1 cellular context compared by ENCODE assay signal in genomic region chr2:186129767-186130581, GRCh38.
A peak's percentile ranks its signal among the peaks of the same experiment; 100 is the strongest.
TF ChIP-seq lines count a peak whose summit lies in the region.

No MANE protein-coding gene starts in this region.

TF ChIP-seq in HEK293, 187 proteins besides CTCF, POLR2A, EP300 and RAD21 (continued from another document and continues in another):
- TF ChIP-seq PRDM4 (tag by site-specific recombination; IDR thresholded peaks at IDR 0.05) (peak; percentile 73), ZNF223 (tag by site-specific recombination; IDR thresholded peaks at IDR 0.05) (no peak), HOXC10 (CRISPR knock-in tag; IDR thresholded peaks at IDR 0.05) (no peak), ZNF184 (tag by site-specific recombination; IDR thresholded peaks at IDR 0.05) (no peak), ZNF747 (tag by site-specific recombination; IDR thresholded peaks at IDR 0.05) (no peak), ZNF707 (tag by site-specific recombination; IDR thresholded peaks at IDR 0.05) (no peak), SP3 (tag by site-specific recombination; IDR thresholded peaks at IDR 0.05) (no peak), ZBTB7A (tag by site-specific recombination; IDR thresholded peaks at IDR 0.05; ENCODE audit: low read depth) (no peak), KLF1 (tag by site-specific recombination; IDR thresholded peaks at IDR 0.05) (no peak), ZNF701 (tag by site-specific recombination; IDR thresholded peaks at IDR 0.05) (no peak), ZNF175 (tag by site-specific recombination; IDR thresholded peaks at IDR 0.05) (no peak), ZNF785 (tag by site-specific recombination; IDR thresholded peaks at IDR 0.05) (no peak), ZNF654 (tag by site-specific recombination; IDR thresholded peaks at IDR 0.05; ENCODE audit: low read depth) (no peak), REPIN1 (tag by site-specific recombination; IDR thresholded peaks at IDR 0.05; ENCODE audit: low read depth) (no peak), HOXD13 (CRISPR knock-in tag; IDR thresholded peaks at IDR 0.05; ENCODE audit: borderline replicate concordance) (no peak), ZNF692 (tag by site-specific recombination; IDR thresholded peaks at IDR 0.05) (0 out of 2 replicates have a peak, but pooled peaks have one; percentile 15), RBAK (tag by site-specific recombination; IDR thresholded peaks at IDR 0.05) (no peak), ZIC2 (tag by site-specific recombination; IDR thresholded peaks at IDR 0.05) (no peak), OSR2 (tag by site-specific recombination; IDR thresholded peaks at IDR 0.05) (peak; percentile 61), ZBTB10 (tag by site-specific recombination; IDR thresholded peaks at IDR 0.05) (no peak), KLF16 (tag by site-specific recombination; IDR thresholded peaks at IDR 0.05) (no peak), ZNF629 (tag by site-specific recombination; IDR thresholded peaks at IDR 0.05) (peak; percentile 46; the same call in 1 of the 2 replicates), ZNF366 (tag by site-specific recombination; conservative IDR thresholded peaks at IDR 0.05) (peak; percentile 64), ZNF645 (tag by site-specific recombination; IDR thresholded peaks at IDR 0.05) (no peak), ZSCAN23 (tag by site-specific recombination; IDR thresholded peaks at IDR 0.05) (no peak), ZNF274 (IDR thresholded peaks at IDR 0.05; ENCODE audit: low read length) (no peak), ZNF274 (tag by site-specific recombination; IDR thresholded peaks at IDR 0.05; ENCODE audit: borderline replicate concordance) (no peak), ZNF488 (tag by site-specific recombination; IDR thresholded peaks at IDR 0.05) (no peak), ZNF664 (tag by site-specific recombination; IDR thresholded peaks at IDR 0.05) (no peak), TCF7L2 (IDR thresholded peaks at IDR 0.05; ENCODE audit: borderline replicate concordance, low read depth, low read length) (no peak), BCL11B (tag by site-specific recombination; IDR thresholded peaks at IDR 0.05; ENCODE audit: low read depth) (no peak), KLF8 (tag by site-specific recombination; IDR thresholded peaks at IDR 0.05) (peak; percentile 17; the same call in 1 of the 2 replicates), ZNF623 (tag by site-specific recombination; IDR thresholded peaks at IDR 0.05) (no peak), FEZF1 (tag by site-specific recombination; IDR thresholded peaks at IDR 0.05) (peak; percentile 62), WT1 (tag by site-specific recombination; IDR thresholded peaks at IDR 0.05) (peak; percentile 84; the same call in 1 of the 2 replicates), ZNF426 (tag by site-specific recombination; IDR thresholded peaks at IDR 0.05) (no peak), ZNF571 (tag by site-specific recombination; IDR thresholded peaks at IDR 0.05) (no peak), BCL11A (tag by site-specific recombination; IDR thresholded peaks at IDR 0.05; ENCODE audit: low read depth) (no peak), ZNF548 (tag by site-specific recombination; IDR thresholded peaks at IDR 0.05) (no peak), SCRT1 (tag by site-specific recombination; IDR thresholded peaks at IDR 0.05; ENCODE audit: borderline replicate concordance) (peak; percentile 80), ZNF514 (tag by site-specific recombination; IDR thresholded peaks at IDR 0.05) (no peak), ZNF121 (tag by site-specific recombination; IDR thresholded peaks at IDR 0.05) (no peak), MZF1 (tag by site-specific recombination; IDR thresholded peaks at IDR 0.05; ENCODE audit: borderline replicate concordance) (no peak; the same call in 1 of the 2 replicates)
- TF ChIP-seq, protein P1, sequence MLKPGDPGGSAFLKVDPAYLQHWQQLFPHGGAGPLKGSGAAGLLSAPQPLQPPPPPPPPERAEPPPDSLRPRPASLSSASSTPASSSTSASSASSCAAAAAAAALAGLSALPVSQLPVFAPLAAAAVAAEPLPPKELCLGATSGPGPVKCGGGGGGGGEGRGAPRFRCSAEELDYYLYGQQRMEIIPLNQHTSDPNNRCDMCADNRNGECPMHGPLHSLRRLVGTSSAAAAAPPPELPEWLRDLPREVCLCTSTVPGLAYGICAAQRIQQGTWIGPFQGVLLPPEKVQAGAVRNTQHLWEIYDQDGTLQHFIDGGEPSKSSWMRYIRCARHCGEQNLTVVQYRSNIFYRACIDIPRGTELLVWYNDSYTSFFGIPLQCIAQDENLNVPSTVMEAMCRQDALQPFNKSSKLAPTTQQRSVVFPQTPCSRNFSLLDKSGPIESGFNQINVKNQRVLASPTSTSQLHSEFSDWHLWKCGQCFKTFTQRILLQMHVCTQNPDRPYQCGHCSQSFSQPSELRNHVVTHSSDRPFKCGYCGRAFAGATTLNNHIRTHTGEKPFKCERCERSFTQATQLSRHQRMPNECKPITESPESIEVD (tag by site-specific recombination; IDR thresholded peaks at IDR 0.05) = peak; percentile 90
- TF ChIP-seq, protein P2, sequence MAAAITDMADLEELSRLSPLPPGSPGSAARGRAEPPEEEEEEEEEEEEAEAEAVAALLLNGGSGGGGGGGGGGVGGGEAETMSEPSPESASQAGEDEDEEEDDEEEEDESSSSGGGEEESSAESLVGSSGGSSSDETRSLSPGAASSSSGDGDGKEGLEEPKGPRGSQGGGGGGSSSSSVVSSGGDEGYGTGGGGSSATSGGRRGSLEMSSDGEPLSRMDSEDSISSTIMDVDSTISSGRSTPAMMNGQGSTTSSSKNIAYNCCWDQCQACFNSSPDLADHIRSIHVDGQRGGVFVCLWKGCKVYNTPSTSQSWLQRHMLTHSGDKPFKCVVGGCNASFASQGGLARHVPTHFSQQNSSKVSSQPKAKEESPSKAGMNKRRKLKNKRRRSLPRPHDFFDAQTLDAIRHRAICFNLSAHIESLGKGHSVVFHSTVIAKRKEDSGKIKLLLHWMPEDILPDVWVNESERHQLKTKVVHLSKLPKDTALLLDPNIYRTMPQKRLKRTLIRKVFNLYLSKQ (tag by site-specific recombination; IDR thresholded peaks at IDR 0.05; ENCODE audit: borderline replicate concordance) = no peak
- TF ChIP-seq, protein P3, sequence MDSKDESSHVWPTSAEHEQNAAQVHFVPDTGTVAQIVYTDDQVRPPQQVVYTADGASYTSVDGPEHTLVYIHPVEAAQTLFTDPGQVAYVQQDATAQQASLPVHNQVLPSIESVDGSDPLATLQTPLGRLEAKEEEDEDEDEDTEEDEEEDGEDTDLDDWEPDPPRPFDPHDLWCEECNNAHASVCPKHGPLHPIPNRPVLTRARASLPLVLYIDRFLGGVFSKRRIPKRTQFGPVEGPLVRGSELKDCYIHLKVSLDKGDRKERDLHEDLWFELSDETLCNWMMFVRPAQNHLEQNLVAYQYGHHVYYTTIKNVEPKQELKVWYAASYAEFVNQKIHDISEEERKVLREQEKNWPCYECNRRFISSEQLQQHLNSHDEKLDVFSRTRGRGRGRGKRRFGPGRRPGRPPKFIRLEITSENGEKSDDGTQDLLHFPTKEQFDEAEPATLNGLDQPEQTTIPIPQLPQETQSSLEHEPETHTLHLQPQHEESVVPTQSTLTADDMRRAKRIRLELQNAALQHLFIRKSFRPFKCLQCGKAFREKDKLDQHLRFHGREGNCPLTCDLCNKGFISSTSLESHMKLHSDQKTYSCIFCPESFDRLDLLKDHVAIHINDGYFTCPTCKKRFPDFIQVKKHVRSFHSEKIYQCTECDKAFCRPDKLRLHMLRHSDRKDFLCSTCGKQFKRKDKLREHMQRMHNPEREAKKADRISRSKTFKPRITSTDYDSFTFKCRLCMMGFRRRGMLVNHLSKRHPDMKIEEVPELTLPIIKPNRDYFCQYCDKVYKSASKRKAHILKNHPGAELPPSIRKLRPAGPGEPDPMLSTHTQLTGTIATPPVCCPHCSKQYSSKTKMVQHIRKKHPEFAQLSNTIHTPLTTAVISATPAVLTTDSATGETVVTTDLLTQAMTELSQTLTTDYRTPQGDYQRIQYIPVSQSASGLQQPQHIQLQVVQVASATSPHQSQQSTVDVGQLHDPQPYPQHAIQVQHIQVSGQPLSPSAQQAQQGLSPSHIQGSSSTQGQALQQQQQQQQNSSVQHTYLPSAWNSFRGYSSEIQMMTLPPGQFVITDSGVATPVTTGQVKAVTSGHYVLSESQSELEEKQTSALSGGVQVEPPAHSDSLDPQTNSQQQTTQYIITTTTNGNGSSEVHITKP (tag by site-specific recombination; IDR thresholded peaks at IDR 0.05) = peak; percentile 71
- TF ChIP-seq, protein P4, sequence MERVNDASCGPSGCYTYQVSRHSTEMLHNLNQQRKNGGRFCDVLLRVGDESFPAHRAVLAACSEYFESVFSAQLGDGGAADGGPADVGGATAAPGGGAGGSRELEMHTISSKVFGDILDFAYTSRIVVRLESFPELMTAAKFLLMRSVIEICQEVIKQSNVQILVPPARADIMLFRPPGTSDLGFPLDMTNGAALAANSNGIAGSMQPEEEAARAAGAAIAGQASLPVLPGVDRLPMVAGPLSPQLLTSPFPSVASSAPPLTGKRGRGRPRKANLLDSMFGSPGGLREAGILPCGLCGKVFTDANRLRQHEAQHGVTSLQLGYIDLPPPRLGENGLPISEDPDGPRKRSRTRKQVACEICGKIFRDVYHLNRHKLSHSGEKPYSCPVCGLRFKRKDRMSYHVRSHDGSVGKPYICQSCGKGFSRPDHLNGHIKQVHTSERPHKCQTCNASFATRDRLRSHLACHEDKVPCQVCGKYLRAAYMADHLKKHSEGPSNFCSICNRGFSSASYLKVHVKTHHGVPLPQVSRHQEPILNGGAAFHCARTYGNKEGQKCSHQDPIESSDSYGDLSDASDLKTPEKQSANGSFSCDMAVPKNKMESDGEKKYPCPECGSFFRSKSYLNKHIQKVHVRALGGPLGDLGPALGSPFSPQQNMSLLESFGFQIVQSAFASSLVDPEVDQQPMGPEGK (tag by site-specific recombination; IDR thresholded peaks at IDR 0.05) = no peak
- TF ChIP-seq, protein P5, sequence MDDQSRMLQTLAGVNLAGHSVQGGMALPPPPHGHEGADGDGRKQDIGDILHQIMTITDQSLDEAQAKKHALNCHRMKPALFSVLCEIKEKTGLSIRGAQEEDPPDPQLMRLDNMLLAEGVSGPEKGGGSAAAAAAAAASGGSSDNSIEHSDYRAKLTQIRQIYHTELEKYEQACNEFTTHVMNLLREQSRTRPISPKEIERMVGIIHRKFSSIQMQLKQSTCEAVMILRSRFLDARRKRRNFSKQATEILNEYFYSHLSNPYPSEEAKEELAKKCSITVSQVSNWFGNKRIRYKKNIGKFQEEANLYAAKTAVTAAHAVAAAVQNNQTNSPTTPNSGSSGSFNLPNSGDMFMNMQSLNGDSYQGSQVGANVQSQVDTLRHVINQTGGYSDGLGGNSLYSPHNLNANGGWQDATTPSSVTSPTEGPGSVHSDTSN (CRISPR knock-in tag; IDR thresholded peaks at IDR 0.05) = no peak
